Comparison of ENCODE assay signal across 8 cellular contexts in genomic region chr11:46242961-46243795, GRCh38. TPM values are rescaled to one million over a fixed set of nuclear protein-coding genes. Genes with fewer than 3 reads are reported as not detected.
A peak's percentile ranks its signal among the peaks of the same experiment; 100 is the strongest.
DNase-seq lines count a peak whose midpoint lies in the region; ATAC-seq and TF ChIP-seq lines count a peak whose summit lies in the region.

No MANE protein-coding gene starts in this region.

- ATAC-seq in GM19397 (IDR thresholded peaks at IDR 0.05; ENCODE audit: unreplicated experiment) (peak; percentile 66), lower lobe of right lung (peak; percentile 92 to 93)
- peak; percentile 81 for ATAC-seq in activated CD8-positive, alpha-beta T cell treated with anti-CD3 and anti-CD28 coated beads for 36 hours

- POLR2A ChIA-PET in activated CD8-positive, alpha-beta T cell treated with anti-CD3 and anti-CD28 coated beads for 36 hours (lab: Charles Lee): interaction anchor here (0.7 to 1.7 kb wide), 12 partner anchors 22 to 439 kb away, joined by 3 to 7 read pairs (median 4); partner anchors contain the start of gene SLC35C1

- peaks cover 29% of the 10 kb centered on the region for H3K4me1 Mint-ChIP-seq in CD14-positive monocyte
- peaks cover 26% of the 10 kb centered on the region for H3K4me1 Mint-ChIP-seq in activated CD8-positive, alpha-beta T cell treated with anti-CD3 and anti-CD28 coated beads for 36 hours (ENCODE audit: low read depth)

- H3K4me1 ChIP-seq in lower lobe of right lung: peaks cover 29% of the 10 kb centered on the region

- peak overlapping the region; percentile 77 for H3K27ac ChIP-seq in lower lobe of right lung

- H3K4me3 Mint-ChIP-seq in CD14-positive monocyte: peak overlapping the region; percentile 84 to 94
- peak overlapping the region; percentile 91 for H3K4me3 Mint-ChIP-seq in activated CD8-positive, alpha-beta T cell treated with anti-CD3 and anti-CD28 coated beads for 36 hours

- no peaks in the 10 kb centered on the region for H3K9me3 ChIP-seq in lower lobe of right lung

- DNase-seq in CD14-positive monocyte (ENCODE audit: low spot score) (peak; percentile 75), HK-2 (ENCODE audit: unreplicated experiment) (peak; percentile 87), NCI-H82 treated with DMSO at 0.1 percent for 48 hours (lab: John Stamatoyannopoulos, UW; ENCODE audit: unreplicated experiment) (peak; percentile 80), ecto neural progenitor cell (ENCODE audit: low spot score) (peak; percentile 96), lower lobe of right lung (peak; percentile 94)
- peak; percentile 95 for DNase-seq in activated CD8-positive, alpha-beta T cell treated with anti-CD3 and anti-CD28 coated beads for 36 hours
- DNase-seq in stimulated activated CD4-positive, alpha-beta T cell treated with anti-CD3 and anti-CD28 coated beads, Interleukin-4, amount 100 ng/mL, for 4 hours: peak; percentile 88 to 92

- H3K27me3 ChIP-seq in lower lobe of right lung (ENCODE audit: low read depth): no peaks in the 10 kb centered on the region

- H3K36me3 Mint-ChIP-seq in CD14-positive monocyte: peaks cover 0 to 5% of the 10 kb centered on the region in 2 donors
- no peaks in the 10 kb centered on the region for H3K36me3 Mint-ChIP-seq in activated CD8-positive, alpha-beta T cell treated with anti-CD3 and anti-CD28 coated beads for 36 hours (ENCODE audit: low read depth)

- H3K27me3 Mint-ChIP-seq in CD14-positive monocyte (ENCODE audit: low read depth in 3 of 3): peaks cover 0 to 4% (median 2%) of the 10 kb centered on the region in 3 donors
- H3K27me3 Mint-ChIP-seq in activated CD8-positive, alpha-beta T cell treated with anti-CD3 and anti-CD28 coated beads for 36 hours: peaks cover 2% of the 10 kb centered on the region

- H3K27ac Mint-ChIP-seq in CD14-positive monocyte: peak overlapping the region in 5 of 7 donors; percentile 37 to 81 (median 50)
- peak overlapping the region; percentile 93 for H3K27ac Mint-ChIP-seq in activated CD8-positive, alpha-beta T cell treated with anti-CD3 and anti-CD28 coated beads for 36 hours

- intact Hi-C loops in CD14-positive monocyte (cut with micrococcal nuclease): no loop called here
- intact Hi-C loops in activated CD8-positive, alpha-beta T cell treated with anti-CD3 and anti-CD28 coated beads for 36 hours (cut with micrococcal nuclease): no loop called here
- intact Hi-C loops in lower lobe of right lung (cut with DNase I): loop anchor here (10.0 kb wide), 1 partner anchor 62 kb away; no protein-coding TSS in a partner anchor

- H3K36me3 ChIP-seq in lower lobe of right lung: no peaks in the 10 kb centered on the region

- H3K9me3 Mint-ChIP-seq in CD14-positive monocyte: peaks cover 0 to 2% (median 0%) of the 10 kb centered on the region in 7 donors
- no peaks in the 10 kb centered on the region for H3K9me3 Mint-ChIP-seq in activated CD8-positive, alpha-beta T cell treated with anti-CD3 and anti-CD28 coated beads for 36 hours

- CTCF ChIA-PET in activated CD8-positive, alpha-beta T cell treated with anti-CD3 and anti-CD28 coated beads for 36 hours (lab: Charles Lee): interaction anchor here (0.6 to 9.6 kb wide), 21 partner anchors 16 to 371 kb away, joined by 3 to 382 read pairs (median 5); partner anchors contain the start of gene CREB3L1

- TF ChIP-seq CTCF in CD14-positive monocyte (IDR thresholded peaks at IDR 0.05) (no peak), lower lobe of right lung (IDR thresholded peaks at IDR 0.05) (no peak)
- no peak for TF ChIP-seq CTCF in activated CD8-positive, alpha-beta T cell treated with anti-CD3 and anti-CD28 coated beads for 36 hours (IDR thresholded peaks at IDR 0.05)

- H3K4me3 ChIP-seq in lower lobe of right lung: peak overlapping the region; percentile 53

RNA-seq across cellular contexts. Expression of gene CREB3L1, which starts 34.3 kb away (rescaled TPM):
- polyA plus RNA-seq in CD14-positive monocyte: not detected
- not detected for total RNA-seq in activated CD8-positive, alpha-beta T cell treated with anti-CD3 and anti-CD28 coated beads for 36 hours
- total RNA-seq in lower lobe of right lung: 40.5 TPM

Comparison
In these comparisons a context has a peak if more than half of its experiments do, and no peak if none do; other contexts are left out.
1. Peak in every context shown above with its lines: DNase-seq, ATAC-seq, H3K4me3 ChIP-seq and H3K27ac ChIP-seq.
2. RNA of gene CREB3L1, which starts 34.3 kb away (total RNA-seq): 40.5 TPM in lower lobe of right lung (single experiment); not detected in activated CD8-positive, alpha-beta T cell treated with anti-CD3 and anti-CD28 coated beads for 36 hours; every median in the first group is over 10 times any median in the second.